ENCODE assay signal across 1 cellular context in genomic region chrX:46310815-46311497, GRCh38.
TF ChIP-seq lines count a peak whose summit lies in the region.

No MANE protein-coding gene starts in this region.

TF ChIP-seq in SK-N-SH treated with all-trans-retinoic acid at 6 μM for 48 hours, 23 proteins besides CTCF, POLR2A, EP300 and RAD21 (continued from another document):
- no peak for TF ChIP-seq PATZ1 (CRISPR knock-in tag; IDR thresholded peaks at IDR 0.05; ENCODE audit: borderline replicate concordance)
- no peak for TF ChIP-seq SNAI2 (CRISPR knock-in tag; IDR thresholded peaks at IDR 0.05)
- no peak for TF ChIP-seq POU6F1 (CRISPR knock-in tag; IDR thresholded peaks at IDR 0.05; ENCODE audit: borderline replicate concordance, low read depth)
